In genomic region chr4:42282081-42282901, GRCh38 we compare ENCODE assay signal across 8 cellular contexts.
A peak's percentile ranks its signal among the peaks of the same experiment; 100 is the strongest.
DNase-seq lines count a peak whose midpoint lies in the region; ATAC-seq and TF ChIP-seq lines count a peak whose summit lies in the region.

No MANE protein-coding gene starts in this region.

- no peak overlapping the region for H3K4me3 Mint-ChIP-seq in activated T-helper 17 cell treated with anti-CD3 and anti-CD28 coated beads, Interleukin-2, amount 50 U/mL, for 72 hours

- H3K27me3 ChIP-seq in cardiac muscle cell: no peaks in the 10 kb centered on the region
- no peaks in the 10 kb centered on the region for H3K27me3 ChIP-seq in psoas muscle (ENCODE audit: insufficient read depth in 3 of 3, low read length in 2 of 3)

- H3K9me3 Mint-ChIP-seq in activated T-helper 17 cell treated with anti-CD3 and anti-CD28 coated beads, Interleukin-2, amount 50 U/mL, for 72 hours: no peaks in the 10 kb centered on the region

- H3K4me3 ChIP-seq in cardiac muscle cell (no peak overlapping the region), psoas muscle (no peak overlapping the region)

- no peak overlapping the region for H3K27ac ChIP-seq in cardiac muscle cell
- no peak overlapping the region for H3K27ac ChIP-seq in psoas muscle

- TF ChIP-seq CTCF in cardiac muscle cell (IDR thresholded peaks at IDR 0.05; ENCODE audit: low read depth, low read length) (peak; percentile 71), psoas muscle (IDR thresholded peaks at IDR 0.05) (peak; percentile 70)

- H3K36me3 ChIP-seq in cardiac muscle cell (no peaks in the 10 kb centered on the region), psoas muscle (ENCODE audit: insufficient read depth in 1 of 2, low read depth in 1 of 2) (no peaks in the 10 kb centered on the region)

- H3K27ac Mint-ChIP-seq in activated T-helper 17 cell treated with anti-CD3 and anti-CD28 coated beads, Interleukin-2, amount 50 U/mL, for 72 hours: no peak overlapping the region

- no peaks in the 10 kb centered on the region for H3K36me3 Mint-ChIP-seq in activated T-helper 17 cell treated with anti-CD3 and anti-CD28 coated beads, Interleukin-2, amount 50 U/mL, for 72 hours (ENCODE audit: low read depth)

- H3K4me1 Mint-ChIP-seq in activated T-helper 17 cell treated with anti-CD3 and anti-CD28 coated beads, Interleukin-2, amount 50 U/mL, for 72 hours: peaks cover 6% of the 10 kb centered on the region

- DNase-seq in NK-92 treated with Interleukin-12 subunit alpha and Interleukin-12 subunit beta, amount 100 ng/mL, for 24 hours (lab: John Stamatoyannopoulos, UW): peak; percentile 6
- DNase-seq in NK-92 (lab: John Stamatoyannopoulos, UW; ENCODE audit: unreplicated experiment) (no peak), NCI-H460 (ENCODE audit: extremely low read depth, low read depth) (peak; percentile 75), cardiac muscle cell (ENCODE audit: low read depth in 1 of 2, low spot score in 1 of 2) (peak; percentile 87 to 92), psoas muscle (peak in 1 of 2 donors; percentile 74)

- H3K9me3 ChIP-seq in cardiac muscle cell (ENCODE audit: low read depth) (no peaks in the 10 kb centered on the region), psoas muscle (no peaks in the 10 kb centered on the region)

- WGBS in psoas muscle, 3 donors: 13 to 19% (median 16%) methylated on average over 12 of the region's 12 CpGs

- H3K4me1 ChIP-seq in cardiac muscle cell (ENCODE audit: low read depth) (no peaks in the 10 kb centered on the region), psoas muscle (no peaks in the 10 kb centered on the region)

- ATAC-seq in GM19467 (IDR thresholded peaks at IDR 0.05; ENCODE audit: unreplicated experiment) (peak; percentile 75), HG03442 (IDR thresholded peaks at IDR 0.05; ENCODE audit: unreplicated experiment) (peak; percentile 61), psoas muscle (peak; percentile 68 to 93 (median 87))
- peak; percentile 70 for ATAC-seq in activated T-helper 17 cell treated with anti-CD3 and anti-CD28 coated beads, Interleukin-2, amount 50 U/mL, for 72 hours (replicated peaks)

- intact Hi-C loops in psoas muscle (cut with DNase I): loop anchor here (2.0 to 10.0 kb wide), 4 partner anchors 235 to 585 kb away; no protein-coding TSS in a partner anchor

- peaks cover 15% of the 10 kb centered on the region for H3K27me3 Mint-ChIP-seq in activated T-helper 17 cell treated with anti-CD3 and anti-CD28 coated beads, Interleukin-2, amount 50 U/mL, for 72 hours
